ENCODE assay signal across 8 cellular contexts in the genomic region with DNA sequence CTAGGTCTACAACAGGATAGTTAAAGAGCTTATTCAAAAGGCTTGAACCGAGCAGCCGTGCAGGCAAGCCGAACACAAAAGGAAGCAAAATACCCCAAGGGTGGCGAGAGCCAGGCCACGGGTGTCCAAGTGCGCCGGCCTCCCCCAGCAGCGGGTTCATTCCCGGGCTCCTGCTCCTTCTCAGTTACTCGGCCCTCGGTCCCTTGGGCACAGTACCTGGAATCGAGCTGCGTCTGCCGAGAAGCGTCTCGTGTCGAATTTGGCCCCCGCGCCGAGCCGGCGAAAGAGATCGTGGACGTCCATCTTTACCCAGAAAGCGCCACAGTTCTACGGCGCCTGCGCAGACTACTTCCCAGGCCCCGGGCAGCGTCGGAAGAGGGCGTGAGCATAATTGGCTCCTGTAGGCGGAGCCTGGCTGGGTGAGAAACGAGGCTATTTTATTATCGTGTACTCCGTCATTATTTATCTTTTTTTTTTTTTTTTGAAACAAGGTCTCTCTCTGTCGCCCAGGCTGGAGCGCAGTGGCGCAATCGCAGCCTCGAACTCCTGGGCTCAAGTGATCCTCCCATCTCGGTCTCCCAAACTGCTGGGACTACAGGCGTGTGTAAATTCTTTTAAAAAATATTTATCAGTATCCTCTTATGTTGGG. TPM values are rescaled to one million over a fixed set of nuclear protein-coding genes. Genes with fewer than 3 reads are reported as not detected.
DNase-seq lines count a peak whose midpoint lies in the region; ATAC-seq and TF ChIP-seq lines count a peak whose summit lies in the region.

A gene with protein sequence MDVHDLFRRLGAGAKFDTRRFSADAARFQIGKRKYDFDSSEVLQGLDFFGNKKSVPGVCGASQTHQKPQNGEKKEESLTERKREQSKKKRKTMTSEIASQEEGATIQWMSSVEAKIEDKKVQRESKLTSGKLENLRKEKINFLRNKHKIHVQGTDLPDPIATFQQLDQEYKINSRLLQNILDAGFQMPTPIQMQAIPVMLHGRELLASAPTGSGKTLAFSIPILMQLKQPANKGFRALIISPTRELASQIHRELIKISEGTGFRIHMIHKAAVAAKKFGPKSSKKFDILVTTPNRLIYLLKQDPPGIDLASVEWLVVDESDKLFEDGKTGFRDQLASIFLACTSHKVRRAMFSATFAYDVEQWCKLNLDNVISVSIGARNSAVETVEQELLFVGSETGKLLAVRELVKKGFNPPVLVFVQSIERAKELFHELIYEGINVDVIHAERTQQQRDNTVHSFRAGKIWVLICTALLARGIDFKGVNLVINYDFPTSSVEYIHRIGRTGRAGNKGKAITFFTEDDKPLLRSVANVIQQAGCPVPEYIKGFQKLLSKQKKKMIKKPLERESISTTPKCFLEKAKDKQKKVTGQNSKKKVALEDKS (minus strand): TSS at position 329 of the 649 bp plus-strand sequence. CDS start 26 bp downstream, at position 303.

- H3K4me3 ChIP-seq in PC-3 (ENCODE audit: low read length) (peak within 1 kb of the TSS; percentile 96), epithelial cell of proximal tubule (ENCODE audit: low read depth, low read length) (peak within 1 kb of the TSS; percentile 78), mucosa of descending colon (peak within 1 kb of the TSS; percentile 78)

- CTCF ChIA-PET in PC-3 (lab: Charles Lee), result interaction anchor here (0.6 kb wide), 1 partner anchor 34 kb away, joined by 4 read pairs; no protein-coding TSS in a partner anchor

- DNase-seq in CMK (ENCODE audit: low read depth) (peak; percentile 76), KBM-7 (peak; percentile 84), PC-3 (peak; percentile 85), activated T-cell treated with anti-CD3 and anti-CD28 coated beads for 4 hours (peak; percentile 78), epithelial cell of proximal tubule (ENCODE audit: low read depth) (peak; percentile 58), mucosa of descending colon (peak; percentile 94 to 96 (median 95))
- peak; percentile 82 to 83 for DNase-seq in stimulated activated CD8-positive, alpha-beta memory T cell treated with anti-CD3 and anti-CD28 coated beads, Interleukin-2, amount 100 ng/mL, for 48 hours (ENCODE audit: low read depth in 2 of 2)

- peaks cover 8% of the 10 kb centered on the region; the same call in 1 of the 2 replicates for H4K20me1 ChIP-seq in PC-3 (ENCODE audit: low read length)

- H3K36me3 ChIP-seq in PC-3 (ENCODE audit: low read depth, low read length), result peaks cover 6% of the 10 kb centered on the region; the same call in 1 of the 2 replicates
- H3K36me3 ChIP-seq in mucosa of descending colon (ENCODE audit: low read depth), result no peaks in the 10 kb centered on the region

- peak; percentile 90 for ATAC-seq in GM21423 (IDR thresholded peaks at IDR 0.05; ENCODE audit: unreplicated experiment)
- ATAC-seq in PC-3, result peak; percentile 97
- peak; percentile 100 for ATAC-seq in mucosa of descending colon

- TF ChIP-seq CTCF in PC-3 (conservative IDR thresholded peaks at IDR 0.05; ENCODE audit: low read depth, low read length) (no peak), epithelial cell of proximal tubule (conservative IDR thresholded peaks at IDR 0.05; ENCODE audit: low read depth, low read length) (no peak), mucosa of descending colon (IDR thresholded peaks at IDR 0.05) (no peak)

- in situ Hi-C loops in KBM-7 (cut with MboI; ENCODE audit: low pct_unique_long_range_greater_than_20kb, low sequenced_read_pairs), result no loop called here

- no peaks in the 10 kb centered on the region for H3K9me2 ChIP-seq in PC-3 (replicated peaks; ENCODE audit: low read length)

- BruUV-seq in PC-3 (replicated peaks; lab: Mats Ljungman, UMichigan), result no TSS peak

- H3K4me1 ChIP-seq in PC-3 (ENCODE audit: insufficient read depth, low read length), result peaks cover 8% of the 10 kb centered on the region
- peaks cover 11% of the 10 kb centered on the region for H3K4me1 ChIP-seq in mucosa of descending colon (ENCODE audit: low read depth)

- H3K9ac ChIP-seq in PC-3 (ENCODE audit: low read length), result peak within 1 kb of the TSS; percentile 87

- H2AFZ ChIP-seq in PC-3 (ENCODE audit: low read length), result peak within 1 kb of the TSS; percentile 84

- no peaks in the 10 kb centered on the region for H3K9me3 ChIP-seq in PC-3 (ENCODE audit: low read length)
- H3K9me3 ChIP-seq in mucosa of descending colon, result no peaks in the 10 kb centered on the region

- H3K79me2 ChIP-seq in PC-3 (ENCODE audit: low read length), result peaks cover 44% of the 10 kb centered on the region

- H3K4me2 ChIP-seq in PC-3 (ENCODE audit: low read length), result peak within 1 kb of the TSS; percentile 93

- POLR2A ChIA-PET in PC-3 (lab: Charles Lee; ENCODE audit: unreplicated experiment), result no interaction called here

- no peaks in the 10 kb centered on the region for H3K27me3 ChIP-seq in PC-3 (ENCODE audit: low read length)

- intact Hi-C loops in PC-3 (cut with micrococcal nuclease) (no loop called here), mucosa of descending colon (cut with DNase I, micrococcal nuclease) (no loop called here)

- 0 out of 2 replicates have a peak within 1 kb of the TSS, but pooled peaks have one; percentile 19 for H3K27ac ChIP-seq in PC-3 (ENCODE audit: low read length)

- no peaks in the 10 kb centered on the region for H3F3A ChIP-seq in PC-3 (ENCODE audit: low read length, unreplicated experiment)

RNA-seq across cellular contexts. Expression of the gene that starts here (rescaled TPM):
- total RNA-seq in PC-3 (2014; rRNA removed) (12.5 and 12.9 TPM in 2 replicates), epithelial cell of proximal tubule (34.5 and 40.2 TPM in 2 replicates), mucosa of descending colon (10 to 100 TPM; 22.3 to 26.9 (median 26.0) TPM)

Comparison
In these comparisons a context has a peak if more than half of its experiments do, and no peak if none do; other contexts are left out.
1. Peak in every context shown above with its lines: DNase-seq, ATAC-seq, H3K4me3 ChIP-seq and H3K27ac ChIP-seq.